ENCODE assay signal across 15 cellular contexts in genomic region chr7:158867214-158867984, GRCh38. TPM values are rescaled to one million over a fixed set of nuclear protein-coding genes. Genes with fewer than 3 reads are reported as not detected.
DNase-seq lines count a peak whose midpoint lies in the region; ATAC-seq and TF ChIP-seq lines count a peak whose summit lies in the region.
"Had no signal": no experiment of that assay in that cellular context is flagged by ENCODE, and none has a peak within 500 bp of the region (broad histone marks: within the 10 kb centered on the region; RNA-seq: fewer than 3 reads in every experiment).

No MANE protein-coding gene starts in this region.

- no peak overlapping the region for H3K23ac ChIP-seq in H9 (ENCODE audit: insufficient read length, low read depth, low read length)

- no peak overlapping the region for H2AFZ ChIP-seq in H9 (ENCODE audit: low read length)

- no peak overlapping the region for H3K18ac ChIP-seq in H9 (ENCODE audit: insufficient read length, low read depth, low read length)

- H3K79me2 ChIP-seq in H9 (ENCODE audit: insufficient read depth, low read length), result peaks cover 1% of the 10 kb centered on the region; the same call in 1 of the 2 replicates

- no peaks in the 10 kb centered on the region for H3K23me2 ChIP-seq in H9 (ENCODE audit: insufficient read length, low read depth, low read length, poor library complexity, severe bottlenecking)

- no peaks in the 10 kb centered on the region for H3K79me1 ChIP-seq in H9 (ENCODE audit: insufficient read depth, low read depth, low read length, poor library complexity, severe bottlenecking)

- peaks cover 35% of the 10 kb centered on the region for H3K4me1 Mint-ChIP-seq in stimulated activated naive CD8-positive, alpha-beta T cell treated with anti-CD3 and anti-CD28 coated beads, Interleukin-15, Interleukin-2, amounts not matched to agents 100 ng/mL and 50 ng/mL, for 24 hours (ENCODE audit: low read depth)
- peaks cover 71% of the 10 kb centered on the region for H3K4me1 Mint-ChIP-seq in stimulated activated naive CD8-positive, alpha-beta T cell treated with anti-CD3 and anti-CD28 coated beads, Interleukin-15, amount 100 ng/mL, for 72 hours
- H3K4me1 Mint-ChIP-seq in H9 (peaks cover 19 to 26% of the 10 kb centered on the region in 2 experiments), endodermal cell (peaks cover 3% of the 10 kb centered on the region)
- H3K4me1 Mint-ChIP-seq in stimulated activated effector memory CD8-positive, alpha-beta T cell treated with anti-CD3 and anti-CD28 coated beads, Interleukin-12 subunit alpha, Interleukin-12 subunit beta, amount 100 ng/mL, for 72 hours, result peaks cover 36% of the 10 kb centered on the region

- H3K27me3 Mint-ChIP-seq in stimulated activated naive CD8-positive, alpha-beta T cell treated with anti-CD3 and anti-CD28 coated beads, Interleukin-15, Interleukin-2, amounts not matched to agents 100 ng/mL and 50 ng/mL, for 24 hours, result no peaks in the 10 kb centered on the region
- H3K27me3 Mint-ChIP-seq in stimulated activated naive CD8-positive, alpha-beta T cell treated with anti-CD3 and anti-CD28 coated beads, Interleukin-15, amount 100 ng/mL, for 72 hours, result no peaks in the 10 kb centered on the region
- H3K27me3 Mint-ChIP-seq in H9 (ENCODE audit: low read depth) (peaks cover 4% of the 10 kb centered on the region), endodermal cell (ENCODE audit: insufficient read depth) (no peaks in the 10 kb centered on the region)

- H3K9me3 Mint-ChIP-seq in stimulated activated naive CD8-positive, alpha-beta T cell treated with anti-CD3 and anti-CD28 coated beads, Interleukin-15, Interleukin-2, amounts not matched to agents 100 ng/mL and 50 ng/mL, for 24 hours, result no peaks in the 10 kb centered on the region
- no peaks in the 10 kb centered on the region for H3K9me3 Mint-ChIP-seq in stimulated activated naive CD8-positive, alpha-beta T cell treated with anti-CD3 and anti-CD28 coated beads, Interleukin-15, amount 100 ng/mL, for 72 hours
- H3K9me3 Mint-ChIP-seq in H9 (no peaks in the 10 kb centered on the region; a peak in 2 of 5 replicates), endodermal cell (peaks cover 8% of the 10 kb centered on the region)
- H3K9me3 Mint-ChIP-seq in stimulated activated effector memory CD8-positive, alpha-beta T cell treated with anti-CD3 and anti-CD28 coated beads, Interleukin-12 subunit alpha, Interleukin-12 subunit beta, amount 100 ng/mL, for 72 hours, result no peaks in the 10 kb centered on the region

- H3K36me3 ChIP-seq in endodermal cell (ENCODE audit: control insufficient read depth, insufficient read depth, low read length), result peaks cover 15% of the 10 kb centered on the region

- no peak overlapping the region for H4K8ac ChIP-seq in H9 (replicated peaks; ENCODE audit: insufficient read length, low read depth, low read length)

- H3K9ac ChIP-seq in H9 (ENCODE audit: extremely low read depth, insufficient read length, low read length) (no peak overlapping the region), endodermal cell (ENCODE audit: extremely low read depth, low read length, poor library complexity, severe bottlenecking) (no peak overlapping the region)

- no peak for ATAC-seq in stimulated activated naive CD8-positive, alpha-beta T cell treated with anti-CD3 and anti-CD28 coated beads, Interleukin-15, amount 100 ng/mL, for 72 hours
- no peak for ATAC-seq in stimulated activated effector memory CD8-positive, alpha-beta T cell treated with anti-CD3 and anti-CD28 coated beads, Interleukin-12 subunit alpha, Interleukin-12 subunit beta, amount 100 ng/mL, for 72 hours
- no peak for ATAC-seq in GM19324 (IDR thresholded peaks at IDR 0.05; ENCODE audit: low FRiP score, unreplicated experiment)

- no peak overlapping the region for H4K5ac ChIP-seq in H9 (ENCODE audit: insufficient read length, low read depth, low read length)

- H3K56ac ChIP-seq in H9 (ENCODE audit: insufficient read length, low read depth, low read length), result no peak overlapping the region

- no peaks in the 10 kb centered on the region for H3K27me3 ChIP-seq in H9 (ENCODE audit: insufficient read depth, low read length)
- H3K27me3 ChIP-seq in endodermal cell (ENCODE audit: control insufficient read depth, insufficient read depth, low read length, poor library complexity, severe bottlenecking), result no peaks in the 10 kb centered on the region

- no peak for DNase-seq in stimulated activated naive CD8-positive, alpha-beta T cell treated with anti-CD3 and anti-CD28 coated beads, Interleukin-15, amount 100 ng/mL, for 72 hours
- DNase-seq in H9 (no peak), endodermal cell (peak; percentile 36), NCI-H187 treated with DMSO at 0.1 percent for 48 hours (lab: John Stamatoyannopoulos, UW) (no peak), LoVo (ENCODE audit: low spot score) (no peak)
- no peak for DNase-seq in stimulated activated effector memory CD8-positive, alpha-beta T cell treated with anti-CD3 and anti-CD28 coated beads, Interleukin-12 subunit alpha, Interleukin-12 subunit beta, amount 100 ng/mL, for 72 hours (ENCODE audit: low spot score in 2 of 2)
- DNase-seq: Caco-2, NCI-H1048, NCI-H146, NCI-H2107, NCI-H226, NCI-H526 treated with DMSO at 0.1 percent for 48 hours, OCI-M1 had no signal

- H3K9me3 ChIP-seq in H9 (ENCODE audit: control insufficient read depth, low read depth, low read length) (no peaks in the 10 kb centered on the region), endodermal cell (ENCODE audit: control insufficient read depth, low read length) (no peaks in the 10 kb centered on the region)
- H3K9me3 ChIP-seq: Caco-2 had no signal

- H3K4me3 ChIP-seq in endodermal cell (ENCODE audit: low read length), result no peak overlapping the region

- H2AK5ac ChIP-seq in H9 (ENCODE audit: insufficient read length, low read length), result no peak overlapping the region

- no peak overlapping the region for H2BK12ac ChIP-seq in H9 (ENCODE audit: insufficient read length, low read depth, low read length)

- no peak for TF ChIP-seq CTCF in H9 (conservative IDR thresholded peaks at IDR 0.05)
- TF ChIP-seq CTCF in endodermal cell (conservative IDR thresholded peaks at IDR 0.05), result no peak

- no peak overlapping the region for H4K91ac ChIP-seq in H9 (ENCODE audit: insufficient read length, low read depth, low read length)

- H3K14ac ChIP-seq in H9 (ENCODE audit: insufficient read depth, low read length), result no peak overlapping the region

- no peak overlapping the region for H3T11ph ChIP-seq in H9 (ENCODE audit: low read length)

- H3K36me3 Mint-ChIP-seq in stimulated activated naive CD8-positive, alpha-beta T cell treated with anti-CD3 and anti-CD28 coated beads, Interleukin-15, Interleukin-2, amounts not matched to agents 100 ng/mL and 50 ng/mL, for 24 hours (ENCODE audit: low read depth), result peaks cover 14% of the 10 kb centered on the region
- peaks cover 14 to 19% (median 18%) of the 10 kb centered on the region in 3 experiments for H3K36me3 Mint-ChIP-seq in H9 (ENCODE audit: insufficient read depth in 1 of 3, low read depth in 3 of 3)
- H3K36me3 Mint-ChIP-seq in endodermal cell (ENCODE audit: low read depth), result peaks cover 23% of the 10 kb centered on the region
- H3K36me3 Mint-ChIP-seq in stimulated activated effector memory CD8-positive, alpha-beta T cell treated with anti-CD3 and anti-CD28 coated beads, Interleukin-12 subunit alpha, Interleukin-12 subunit beta, amount 100 ng/mL, for 72 hours, result peaks cover 29% of the 10 kb centered on the region

- peak overlapping the region; percentile 43 for H3K27ac Mint-ChIP-seq in stimulated activated naive CD8-positive, alpha-beta T cell treated with anti-CD3 and anti-CD28 coated beads, Interleukin-15, Interleukin-2, amounts not matched to agents 100 ng/mL and 50 ng/mL, for 24 hours
- no peak overlapping the region for H3K27ac Mint-ChIP-seq in stimulated activated naive CD8-positive, alpha-beta T cell treated with anti-CD3 and anti-CD28 coated beads, Interleukin-15, amount 100 ng/mL, for 72 hours
- H3K27ac Mint-ChIP-seq in H9, result peak overlapping the region in 2 of 3 experiments; percentile 2 to 37; a peak in 3 of 7 replicates
- no peak overlapping the region for H3K27ac Mint-ChIP-seq in endodermal cell
- H3K27ac Mint-ChIP-seq in stimulated activated effector memory CD8-positive, alpha-beta T cell treated with anti-CD3 and anti-CD28 coated beads, Interleukin-12 subunit alpha, Interleukin-12 subunit beta, amount 100 ng/mL, for 72 hours, result peak overlapping the region; percentile 52

- H3K4me2 ChIP-seq in H9 (ENCODE audit: insufficient read depth, insufficient read length, low read length), result no peak overlapping the region

- no peak overlapping the region for H3K27ac ChIP-seq in H9 (ENCODE audit: insufficient read length, low read depth, low read length)
- no peak overlapping the region for H3K27ac ChIP-seq in endodermal cell (ENCODE audit: low read depth, low read length)

- H3K4me1 ChIP-seq in H9 (ENCODE audit: insufficient read depth, low read length), result no peaks in the 10 kb centered on the region; the same call in 1 of the 2 replicates
- no peaks in the 10 kb centered on the region for H3K4me1 ChIP-seq in endodermal cell (ENCODE audit: control insufficient read depth, insufficient read depth, low read length)

- H2BK120ac ChIP-seq in H9 (ENCODE audit: low read depth, low read length, poor library complexity, severe bottlenecking), result no peak overlapping the region

- H2BK15ac ChIP-seq in H9 (ENCODE audit: low read depth, low read length), result no peak overlapping the region

- H2BK5ac ChIP-seq in H9 (ENCODE audit: insufficient read length, low read length), result no peak overlapping the region

- no peak overlapping the region for H3K4ac ChIP-seq in H9 (ENCODE audit: low read depth, low read length)

- no peak overlapping the region for H3K4me3 Mint-ChIP-seq in stimulated activated naive CD8-positive, alpha-beta T cell treated with anti-CD3 and anti-CD28 coated beads, Interleukin-15, Interleukin-2, amounts not matched to agents 100 ng/mL and 50 ng/mL, for 24 hours
- no peak overlapping the region for H3K4me3 Mint-ChIP-seq in stimulated activated naive CD8-positive, alpha-beta T cell treated with anti-CD3 and anti-CD28 coated beads, Interleukin-15, amount 100 ng/mL, for 72 hours
- H3K4me3 Mint-ChIP-seq in H9 (no peak overlapping the region), endodermal cell (no peak overlapping the region)
- no peak overlapping the region for H3K4me3 Mint-ChIP-seq in stimulated activated effector memory CD8-positive, alpha-beta T cell treated with anti-CD3 and anti-CD28 coated beads, Interleukin-12 subunit alpha, Interleukin-12 subunit beta, amount 100 ng/mL, for 72 hours

- H4K20me1 ChIP-seq in H9 (ENCODE audit: control insufficient read depth, insufficient read depth, insufficient read length), result peaks cover 3% of the 10 kb centered on the region

- H2BK20ac ChIP-seq in H9 (ENCODE audit: low read depth, low read length, poor library complexity, severe bottlenecking), result no peak overlapping the region

- no CpG with 5 or more reads among the region's 30 CpGs for WGBS in H9 (ENCODE audit: extremely low coverage, insufficient read length, low lambda C conversion rate)
- 95 to 96% methylated on average over 16 to 30 of the region's 30 CpGs for WGBS in endodermal cell (ENCODE audit: insufficient coverage in 1 of 2, insufficient read length in 1 of 2), 2 experiments

RNA-seq across cellular contexts. Expression of gene DYNC2I1, which starts 11.0 kb away (rescaled TPM):
- total RNA-seq in H9 (2021), result 11.5 and 13.2 TPM in 2 replicates
- 10 to 100 TPM; 18.5 to 24.2 TPM for total RNA-seq in endodermal cell
- polyA plus RNA-seq in endodermal cell (2013, experiment 1 of 2), result 16.4 TPM
- 14.0 TPM for polyA plus RNA-seq in endodermal cell (2013, experiment 2 of 2)

RNA-seq across cellular contexts. Expression of gene ESYT2, which starts 38.1 kb away (rescaled TPM):
- total RNA-seq in H9 (2021), result 36.7 and 39.0 TPM in 2 replicates
- 10 to 100 TPM; 30.7 to 36.9 TPM for total RNA-seq in endodermal cell
- polyA plus RNA-seq in endodermal cell (2013, experiment 1 of 2), result 25.1 TPM
- polyA plus RNA-seq in endodermal cell (2013, experiment 2 of 2), result 23.1 TPM

Comparison
In these comparisons a context has a peak if more than half of its experiments do, and no peak if none do; other contexts are left out.
1. H3K27ac Mint-ChIP-seq: peak in stimulated activated naive CD8-positive, alpha-beta T cell treated with anti-CD3 and anti-CD28 coated beads, Interleukin-15, Interleukin-2, amounts not matched to agents 100 ng/mL and 50 ng/mL, for 24 hours (single experiment), H9 (2 of 3) and stimulated activated effector memory CD8-positive, alpha-beta T cell treated with anti-CD3 and anti-CD28 coated beads, Interleukin-12 subunit alpha, Interleukin-12 subunit beta, amount 100 ng/mL, for 72 hours (single experiment); none in stimulated activated naive CD8-positive, alpha-beta T cell treated with anti-CD3 and anti-CD28 coated beads, Interleukin-15, amount 100 ng/mL, for 72 hours (0 of 2) and endodermal cell (single experiment).